ENCODE assay signal across 8 cellular contexts in the genomic region with DNA sequence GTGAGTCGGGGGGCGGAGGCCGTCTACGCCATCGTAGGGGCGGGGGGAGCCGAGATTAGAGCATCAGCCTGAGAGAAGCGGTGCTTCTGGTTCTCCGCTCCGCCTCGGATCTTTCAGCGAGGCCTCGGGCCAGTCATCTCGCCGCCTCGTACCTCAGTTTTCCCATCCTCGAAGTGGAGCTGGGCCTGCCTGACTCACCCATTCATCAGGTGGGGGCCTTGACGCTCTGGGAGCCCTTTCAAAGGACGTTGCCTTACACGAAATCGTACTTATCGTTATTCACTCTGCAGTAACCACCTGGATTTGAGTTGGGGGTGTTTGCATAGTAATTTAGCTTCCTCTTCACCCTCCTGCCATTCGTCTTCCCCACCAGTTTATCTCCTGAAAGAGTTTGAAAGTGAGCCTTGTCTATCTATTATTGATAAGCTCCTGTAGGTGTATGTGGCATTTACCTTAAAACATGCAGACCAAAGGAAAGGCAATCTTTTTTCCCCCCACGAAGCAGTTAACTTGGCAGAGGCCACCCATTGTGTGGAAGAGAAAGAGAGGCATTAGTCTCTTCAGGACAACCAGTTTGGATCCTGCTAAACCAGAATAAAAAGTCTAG. TPM values are rescaled to one million over a fixed set of nuclear protein-coding genes. Genes with fewer than 3 reads are reported as not detected.
DNase-seq lines count a peak whose midpoint lies in the region; ATAC-seq and TF ChIP-seq lines count a peak whose summit lies in the region.

No MANE protein-coding gene starts in this region.

- POLR2A ChIA-PET in BJ (lab: Charles Lee): no interaction called here

- H3K4me3 ChIP-seq in BJ (ENCODE audit: low read depth, low read length) (peak overlapping the region; percentile 71), thoracic aorta (peak overlapping the region; percentile 86)

- H3K27ac ChIP-seq in layer of hippocampus (ENCODE audit: low read depth, low read length) (peak overlapping the region; percentile 87), thoracic aorta (peak overlapping the region; percentile 85 to 92)

- CTCF ChIA-PET in BJ (lab: Yijun Ruan, JAX): interaction anchor here (0.8 to 11.2 kb wide), 13 partner anchors 9 to 197 kb away, joined by 3 to 425 read pairs (median 6); a partner anchor contains a TSS

- no peak for TF ChIP-seq CTCF in BJ (IDR thresholded peaks at IDR 0.05; ENCODE audit: insufficient read depth, low read depth, low read length)
- TF ChIP-seq CTCF in thoracic aorta (IDR thresholded peaks at IDR 0.05): no peak

- H3K27me3 ChIP-seq in BJ (ENCODE audit: control insufficient read depth, insufficient read depth, low read length) (no peaks in the 10 kb centered on the region), layer of hippocampus (ENCODE audit: control insufficient read depth, insufficient read depth, low read length) (no peaks in the 10 kb centered on the region), thoracic aorta (replicated peaks; ENCODE audit: insufficient read depth) (no peaks in the 10 kb centered on the region)

- DNase-seq in BJ (ENCODE audit: low read depth): no peak
- peak; percentile 22 for DNase-seq in amniotic epithelial cell (ENCODE audit: low read depth)
- DNase-seq in thoracic aorta (ENCODE audit: low spot score): no peak
- no peak for DNase-seq in COR-L47 (lab: John Stamatoyannopoulos, UW)

- no peaks in the 10 kb centered on the region for H3K9me3 ChIP-seq in thoracic aorta

- no peaks in the 10 kb centered on the region for H3K36me3 ChIP-seq in BJ (ENCODE audit: control insufficient read depth, insufficient read depth, low read length)
- no peaks in the 10 kb centered on the region for H3K36me3 ChIP-seq in thoracic aorta

- ATAC-seq in HG03175 (IDR thresholded peaks at IDR 0.05; ENCODE audit: unreplicated experiment): peak; percentile 2
- no peak for ATAC-seq in thoracic aorta (ENCODE audit: insufficient number of reproducible peaks, low FRiP score, low read depth)
- ATAC-seq in GM21619 (IDR thresholded peaks at IDR 0.05; ENCODE audit: unreplicated experiment): no peak
- no peak for ATAC-seq in HG03460 (IDR thresholded peaks at IDR 0.05; ENCODE audit: unreplicated experiment)

- peaks cover 33 to 68% of the 10 kb centered on the region in 2 donors for H3K4me1 ChIP-seq in thoracic aorta (ENCODE audit: control insufficient read depth in 1 of 2, low read depth in 2 of 2)

RNA-seq across cellular contexts. Expression of a gene that starts 0.7 kb away (rescaled TPM):
- 27.4 and 49.6 TPM in 2 replicates for polyA plus RNA-seq in BJ (2011; rRNA removed)
- 28.7 and 35.9 TPM in 2 replicates for polyA minus RNA-seq in BJ (2011; rRNA and poly(A)+ RNA removed)
- 10 to 100 TPM; 35.7 to 91.1 TPM for total RNA-seq in thoracic aorta

RNA-seq across cellular contexts. Expression of a gene that starts 14.5 kb away (rescaled TPM):
- 0.15 and 0.28 TPM in 2 replicates for polyA plus RNA-seq in BJ (2011; rRNA removed)
- not detected in 2 replicates for polyA minus RNA-seq in BJ (2011; rRNA and poly(A)+ RNA removed)
- 10 to 100 TPM in 1 of 2 donors, 1 to 10 TPM in 1; 4.8 to 18.5 TPM for total RNA-seq in thoracic aorta

RNA-seq across cellular contexts. Expression of a gene that starts 49.3 kb away (rescaled TPM):
- polyA plus RNA-seq in BJ (2011; rRNA removed): not detected in 2 replicates
- polyA minus RNA-seq in BJ (2011; rRNA and poly(A)+ RNA removed): not detected in 2 replicates
- not detected for total RNA-seq in thoracic aorta

RNA-seq across cellular contexts. Expression of a gene that starts 56.9 kb away (rescaled TPM):
- not detected in 2 replicates for polyA plus RNA-seq in BJ (2011; rRNA removed)
- not detected in 2 replicates for polyA minus RNA-seq in BJ (2011; rRNA and poly(A)+ RNA removed)
- total RNA-seq in thoracic aorta: not detected

RNA-seq across cellular contexts. Expression of a gene that starts 58.7 kb away (rescaled TPM):
- polyA plus RNA-seq in BJ (2011; rRNA removed): not detected in 2 replicates
- polyA minus RNA-seq in BJ (2011; rRNA and poly(A)+ RNA removed): not detected in 2 replicates
- total RNA-seq in thoracic aorta: not detected
